Comparison of ENCODE assay signal across 35 cellular contexts in genomic region chr14:54906075-54906474, GRCh38.
"Had no signal": no experiment of that assay in that cellular context is flagged by ENCODE, and none has a peak within 500 bp of the region (broad histone marks: within the 10 kb centered on the region; RNA-seq: fewer than 3 reads in every experiment).

No MANE protein-coding gene starts in this region.

- ATAC-seq: activated CD8-positive, alpha-beta T cell treated with anti-CD3 and anti-CD28 coated beads for 36 hours; activated T-cell treated with anti-CD3 and anti-CD28 coated beads, Interleukin-2, amount 50 U/mL, for 4 hours; PC-3; T-helper 17 cell had no signal

- H3K27me3 ChIP-seq: ascending aorta, Peyer's patch had no signal

- H3K4me3 ChIP-seq: ascending aorta, cardiac muscle cell, Peyer's patch, SJSA1 had no signal

- H3K27ac ChIP-seq: ascending aorta, cardiac muscle cell, Peyer's patch, SJSA1, VCaP had no signal

- H3K27ac Mint-ChIP-seq: activated B cell treated with CpG ODN at 0.5 μM for 24 hours, T-helper 17 cell had no signal

- H3K9me3 Mint-ChIP-seq: activated B cell treated with CpG ODN at 0.5 μM for 24 hours; activated CD8-positive, alpha-beta T cell treated with anti-CD3 and anti-CD28 coated beads for 36 hours; activated naive CD4-positive, alpha-beta T cell treated with anti-CD3 and anti-CD28 coated beads, Interleukin-2, amount 50 U/mL, for 24 hours; activated T-cell treated with anti-CD3 and anti-CD28 coated beads, Interleukin-2, amount 50 U/mL, for 4 hours; central memory CD8-positive, alpha-beta T cell had no signal

- DNase-seq: activated B cell treated with CpG ODN at 0.5 μM for 24 hours; activated CD4-positive, CD25-positive, alpha-beta regulatory T cell treated with anti-CD3 and anti-CD28 coated beads, Interleukin-2, amount 50 U/mL, for 72 hours; activated CD8-positive, alpha-beta memory T cell treated with anti-CD3 and anti-CD28 coated beads, Interleukin-2, amount 50 U/mL, for 4 hours; activated CD8-positive, alpha-beta T cell treated with anti-CD3 and anti-CD28 coated beads for 36 hours; activated gamma-delta T cell; activated naive CD4-positive, alpha-beta T cell treated with Interleukin-2 at 50 U/mL for 16 hours; activated T-cell treated with anti-CD3 and anti-CD28 coated beads for 4 hours; activated T-cell treated with anti-CD3 and anti-CD28 coated beads, Interleukin-2, amount 50 U/mL, for 4 hours; amygdala; KG1; MM.1S; MV-4-11; NCI-H1092; NCI-H1436 treated with DMSO at 0.1 percent for 48 hours; NCI-H187; NCI-H2029 treated with DMSO at 0.1 percent for 48 hours; NCI-H2107; NCI-H2171; NCI-H510A; NCI-H526; NCI-H748 treated with DMSO at 0.1 percent for 48 hours; NK-92 treated with Interleukin-12 subunit alpha and Interleukin-12 subunit beta, amount 100 ng/mL, for 24 hours; PC-3; Peyer's patch; RPMI8226; SHP77 treated with DMSO at 0.1 percent for 48 hours; SK-N-SH; T-helper 17 cell; T-helper 9 cell had no signal

- H3K27me3 Mint-ChIP-seq: activated B cell treated with CpG ODN at 0.5 μM for 24 hours; activated CD8-positive, alpha-beta T cell treated with anti-CD3 and anti-CD28 coated beads for 36 hours; activated naive CD4-positive, alpha-beta T cell treated with anti-CD3 and anti-CD28 coated beads, Interleukin-2, amount 50 U/mL, for 24 hours; central memory CD8-positive, alpha-beta T cell; T-helper 17 cell had no signal

- H3K9me3 ChIP-seq: ascending aorta, Peyer's patch, SJSA1, SK-N-SH had no signal

- H3K36me3 ChIP-seq: ascending aorta, cardiac muscle cell, Peyer's patch had no signal

- H3K4me2 ChIP-seq: SK-N-SH had no signal

- H3K4me3 Mint-ChIP-seq: activated B cell treated with CpG ODN at 0.5 μM for 24 hours; activated CD8-positive, alpha-beta T cell treated with anti-CD3 and anti-CD28 coated beads for 36 hours; activated naive CD4-positive, alpha-beta T cell treated with anti-CD3 and anti-CD28 coated beads, Interleukin-2, amount 50 U/mL, for 24 hours; activated T-cell treated with anti-CD3 and anti-CD28 coated beads, Interleukin-2, amount 50 U/mL, for 4 hours; central memory CD8-positive, alpha-beta T cell; T-helper 17 cell had no signal

- H3K9ac ChIP-seq: SK-N-SH had no signal
